Comparison of ENCODE assay signal across 1 cellular context in genomic region chr21:32432982-32433660, GRCh38. TPM values are rescaled to one million over a fixed set of nuclear protein-coding genes. Genes with fewer than 3 reads are reported as not detected.
"Had no signal": no experiment of that assay in that cellular context is flagged by ENCODE, and none has a peak within 500 bp of the region (broad histone marks: within the 10 kb centered on the region; RNA-seq: fewer than 3 reads in every experiment).

No MANE protein-coding gene starts in this region.

RNA-seq across cellular contexts. Expression of gene EVA1C, which starts 20.6 kb away (rescaled TPM):
- total RNA-seq: progenitor cell of endocrine pancreas had no signal
